9 cellular contexts compared by ENCODE assay signal in the genomic region with DNA sequence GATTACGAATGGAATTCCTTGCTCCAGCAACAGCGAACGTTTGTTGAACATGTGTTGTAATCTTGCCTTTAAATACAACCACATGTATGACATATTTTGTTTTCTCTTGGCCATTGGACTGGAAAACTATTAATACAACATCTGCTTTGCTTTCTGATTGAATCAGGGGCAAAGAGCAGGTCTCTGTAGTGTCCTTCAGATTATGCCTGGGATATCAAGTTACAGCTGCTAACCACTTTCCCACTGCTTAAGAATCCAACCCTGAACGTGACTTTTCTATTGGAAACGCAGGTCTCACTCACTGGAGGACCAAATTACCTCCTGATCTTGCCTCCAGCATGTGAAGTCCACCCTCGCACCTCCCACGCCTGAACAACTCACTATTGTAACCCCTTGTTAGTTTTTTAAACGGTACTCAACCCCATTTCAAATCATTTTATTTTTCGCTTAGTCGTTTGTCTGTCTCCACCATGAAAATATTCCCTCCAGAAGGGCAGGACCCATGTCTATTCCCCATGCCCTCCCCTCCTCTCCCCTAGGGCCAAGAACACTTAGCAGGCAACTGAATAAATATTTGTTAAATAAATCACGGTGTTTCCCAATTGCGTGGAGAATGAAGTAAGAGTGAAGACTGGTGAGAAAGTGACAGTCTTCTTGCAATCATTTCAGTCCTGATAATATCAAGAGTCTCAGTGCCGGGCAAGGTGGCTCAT.
DNase-seq lines count a peak whose midpoint lies in the region; ATAC-seq and TF ChIP-seq lines count a peak whose summit lies in the region.
"Had no signal": no experiment of that assay in that cellular context is flagged by ENCODE, and none has a peak within 500 bp of the region (broad histone marks: within the 10 kb centered on the region; RNA-seq: fewer than 3 reads in every experiment).

No MANE protein-coding gene starts in this region.

- no peak for ATAC-seq in HG02642 (IDR thresholded peaks at IDR 0.05; ENCODE audit: poor library complexity, unreplicated experiment)
- ATAC-seq: GM12878 had no signal

- H3K27ac Mint-ChIP-seq in nephron progenitor cell = peak overlapping the region; percentile 88

- no peaks in the 10 kb centered on the region for H3K36me3 ChIP-seq in endocrine pancreas (ENCODE audit: control insufficient read depth, insufficient read depth, low read length)

- no peaks in the 10 kb centered on the region for H3K36me3 Mint-ChIP-seq in nephron progenitor cell (ENCODE audit: low read depth)

- peak overlapping the region; percentile 29 for H3K4me3 ChIP-seq in endocrine pancreas (ENCODE audit: control insufficient read depth, insufficient read depth, low read length)
- H3K4me3 ChIP-seq: GM12878 had no signal

- peak; percentile 94 for DNase-seq in DMS 273 treated with DMSO at 0.1 percent for 48 hours (lab: John Stamatoyannopoulos, UW)
- DNase-seq in NCI-H345 treated with DMSO at 0.1 percent for 48 hours (lab: John Stamatoyannopoulos, UW; ENCODE audit: unreplicated experiment) = peak; percentile 18
- DNase-seq in nephron progenitor cell = peak; percentile 16
- no peak for DNase-seq in stimulated activated naive CD4-positive, alpha-beta T cell (lab: John Stamatoyannopoulos, UW)
- DNase-seq in activated naive CD4-positive, alpha-beta T cell treated with Interleukin-2 at 50 U/mL for 16 hours = no peak
- no peak for DNase-seq in SIG-M5 treated with dmso at 0.1 percent for 504 hours (lab: John Stamatoyannopoulos, UW; ENCODE audit: unreplicated experiment)

- H3K4me1 Mint-ChIP-seq in nephron progenitor cell = peaks cover 48% of the 10 kb centered on the region

- H3K9me3 ChIP-seq in endocrine pancreas (ENCODE audit: control insufficient read depth, low read length) = no peaks in the 10 kb centered on the region

- TF ChIP-seq CTCF in nephron progenitor cell (IDR thresholded peaks at IDR 0.05) = no peak

- no peaks in the 10 kb centered on the region for H3K27me3 ChIP-seq in endocrine pancreas (ENCODE audit: control insufficient read depth, insufficient read depth, low read length)

- H3K4me3 Mint-ChIP-seq in nephron progenitor cell = peak overlapping the region; percentile 23

- no peaks in the 10 kb centered on the region for H3K9me3 Mint-ChIP-seq in nephron progenitor cell

- peaks cover 13% of the 10 kb centered on the region for H3K27me3 Mint-ChIP-seq in nephron progenitor cell (ENCODE audit: low read depth, poor library complexity)

- peaks cover 3% of the 10 kb centered on the region for H3K4me1 ChIP-seq in endocrine pancreas (ENCODE audit: control insufficient read depth, insufficient read depth, low read length)

- no peak overlapping the region for H3K9ac ChIP-seq in endocrine pancreas (ENCODE audit: control insufficient read depth, insufficient read depth, low read length)

Comparison
In these comparisons a context has a peak if more than half of its experiments do, and no peak if none do; other contexts are left out.
1. DNase-seq: peak in DMS 273 treated with DMSO at 0.1 percent for 48 hours (single experiment), NCI-H345 treated with DMSO at 0.1 percent for 48 hours (single experiment) and nephron progenitor cell (single experiment); none in stimulated activated naive CD4-positive, alpha-beta T cell (0 of 6), activated naive CD4-positive, alpha-beta T cell treated with Interleukin-2 at 50 U/mL for 16 hours (single experiment) and SIG-M5 treated with dmso at 0.1 percent for 504 hours (single experiment).